ENCODE assay signal across 13 cellular contexts in genomic region chrX:72060196-72060974, GRCh38.
DNase-seq lines count a peak whose midpoint lies in the region; FAIRE-seq and TF ChIP-seq lines count a peak whose summit lies in the region.
"Had no signal": no experiment of that assay in that cellular context is flagged by ENCODE, and none has a peak within 500 bp of the region (broad histone marks: within the 10 kb centered on the region; RNA-seq: fewer than 3 reads in every experiment).

No MANE protein-coding gene starts in this region.

- DNase-seq in G401 (ENCODE audit: low spot score) (peak; percentile 65), NCI-H1105 (lab: John Stamatoyannopoulos, UW) (peak; percentile 22), chondrocyte (ENCODE audit: low spot score) (peak; percentile 43), myocyte (ENCODE audit: low read depth) (peak; percentile 27), HT-29 (ENCODE audit: low spot score) (no peak), NCI-H2171 treated with DMSO at 0.1 percent for 48 hours (lab: John Stamatoyannopoulos, UW) (no peak), GM12891 (ENCODE audit: insufficient read length, low spot score) (no peak)
- no peak for DNase-seq in central memory CD4-positive, alpha-beta T cell
- DNase-seq: activated CD8-positive, alpha-beta T cell treated with anti-CD3 and anti-CD28 coated beads for 36 hours; Calu3 had no signal

- H3K9me3 Mint-ChIP-seq in chondrocyte (ENCODE audit: low read depth): no peaks in the 10 kb centered on the region
- H3K9me3 Mint-ChIP-seq: activated CD8-positive, alpha-beta T cell treated with anti-CD3 and anti-CD28 coated beads for 36 hours; activated naive CD4-positive, alpha-beta T cell treated with anti-CD3 and anti-CD28 coated beads, Interleukin-2, amount 50 U/mL, for 72 hours had no signal

- no peaks in the 10 kb centered on the region for H3K4me1 Mint-ChIP-seq in chondrocyte (ENCODE audit: low read depth)

- H3K4me3 Mint-ChIP-seq in chondrocyte (ENCODE audit: unreplicated experiment): no peak overlapping the region
- H3K4me3 Mint-ChIP-seq: activated CD8-positive, alpha-beta T cell treated with anti-CD3 and anti-CD28 coated beads for 36 hours had no signal

- H3K27me3 Mint-ChIP-seq in chondrocyte (ENCODE audit: low read depth): no peaks in the 10 kb centered on the region

- TF ChIP-seq CTCF in chondrocyte (IDR thresholded peaks at IDR 0.05): no peak

- peak overlapping the region; percentile 9 for H3K27ac Mint-ChIP-seq in chondrocyte (ENCODE audit: unreplicated experiment)
- H3K27ac Mint-ChIP-seq: activated CD8-positive, alpha-beta T cell treated with anti-CD3 and anti-CD28 coated beads for 36 hours; activated naive CD4-positive, alpha-beta T cell treated with anti-CD3 and anti-CD28 coated beads, Interleukin-2, amount 50 U/mL, for 72 hours had no signal

- no peak for FAIRE-seq in GM12891 (lab: Jason Lieb, UNC)
- FAIRE-seq: endometrium, HTR-8/SVneo had no signal

- no peak for TF ChIP-seq POLR2A in GM12891 (IDR thresholded peaks at IDR 0.05; ENCODE audit: low read depth, low read length)

- no peaks in the 10 kb centered on the region for H3K36me3 Mint-ChIP-seq in chondrocyte (ENCODE audit: low read depth)
- H3K36me3 Mint-ChIP-seq: activated naive CD4-positive, alpha-beta T cell treated with anti-CD3 and anti-CD28 coated beads, Interleukin-2, amount 50 U/mL, for 72 hours had no signal

- in situ Hi-C loops in G401 (cut with HindIII; ENCODE audit: low sequenced_read_pairs): no loop called here

TF ChIP-seq in GM12891, 5 proteins besides CTCF, POLR2A, EP300 and RAD21:
- no peak for TF ChIP-seq SPI1 (IDR thresholded peaks at IDR 0.05; ENCODE audit: low read depth, low read length)
- TF ChIP-seq POLR2AphosphoS5 (IDR thresholded peaks at IDR 0.05; ENCODE audit: low read depth, low read length): no peak
- TF ChIP-seq TAF1 (IDR thresholded peaks at IDR 0.05; ENCODE audit: low read depth, low read length): no peak
- no peak for TF ChIP-seq PAX5 (IDR thresholded peaks at IDR 0.05; ENCODE audit: insufficient read depth, low read length, severe bottlenecking)
- TF ChIP-seq POU2F2 (IDR thresholded peaks at IDR 0.05; ENCODE audit: low read depth, low read length): no peak
TF ChIP-seq in GM12891: peak in this region for 0.

Comparison
In these comparisons a context has a peak if more than half of its experiments do, and no peak if none do; other contexts are left out.
1. DNase-seq: peak in G401 (single experiment), NCI-H1105 (single experiment), chondrocyte (single experiment) and myocyte (single experiment); none in HT-29 (single experiment), NCI-H2171 treated with DMSO at 0.1 percent for 48 hours (single experiment), central memory CD4-positive, alpha-beta T cell (single experiment) and GM12891 (single experiment).